In genomic region chr14:32661216-32661615, GRCh38 we compare ENCODE assay signal across 33 cellular contexts.
"Had no signal": no experiment of that assay in that cellular context is flagged by ENCODE, and none has a peak within 500 bp of the region (broad histone marks: within the 10 kb centered on the region; RNA-seq: fewer than 3 reads in every experiment).

No MANE protein-coding gene starts in this region.

- H3K4me1 ChIP-seq: adrenal gland, body of pancreas, breast epithelium had no signal

- H3K9me3 ChIP-seq: adrenal gland, body of pancreas, breast epithelium had no signal

- H3K36me3 ChIP-seq: adrenal gland, brain microvascular endothelial cell, breast epithelium had no signal

- DNase-seq: activated B cell treated with CpG ODN at 0.5 μM for 24 hours; activated CD4-positive, alpha-beta memory T cell treated with anti-CD3 and anti-CD28 coated beads for 36 hours; activated CD4-positive, alpha-beta T cell treated with anti-CD3 and anti-CD28 coated beads for 4 hours; activated CD4-positive, alpha-beta T cell treated with anti-CD3 and anti-CD28 coated beads, Interleukin-2, amount 10 ng/mL, durations not matched to agents 24 days and 14 days; activated CD4-positive, alpha-beta T cell treated with anti-CD3 and anti-CD28 coated beads, Interleukin-2, amount 50 U/mL, for 1 hour; activated CD4-positive, alpha-beta T cell treated with anti-CD3 and anti-CD28 coated beads, Interleukin-2, amount 50 U/mL, for 4 hours; activated CD4-positive, CD25-positive, alpha-beta regulatory T cell treated with anti-CD3 and anti-CD28 coated beads, Interleukin-2, amount 50 U/mL, for 72 hours; activated CD8-positive, alpha-beta memory T cell treated with anti-CD3 and anti-CD28 coated beads, Interleukin-2, amount 50 U/mL, for 4 hours; activated CD8-positive, alpha-beta T cell treated with anti-CD3 and anti-CD28 coated beads for 36 hours; activated effector memory CD4-positive, alpha-beta T cell treated with anti-CD3 and anti-CD28 coated beads, Interleukin-2, amount 50 U/mL, for 16 hours; activated gamma-delta T cell treated with Interleukin-2 at 50 U/mL for 16 hours; activated naive CD4-positive, alpha-beta T cell; activated naive CD4-positive, alpha-beta T cell treated with anti-CD3 and anti-CD28 coated beads for 36 hours; activated naive CD4-positive, alpha-beta T cell treated with anti-CD3 and anti-CD28 coated beads, Interleukin-2, amount 50 U/mL, for 16 hours; activated naive CD8-positive, alpha-beta T cell treated with anti-CD3 and anti-CD28 coated beads for 36 hours; activated T-cell treated with anti-CD3 and anti-CD28 coated beads for 4 hours; activated T-cell treated with anti-CD3 and anti-CD28 coated beads, Interleukin-2, amount 50 U/mL, for 1 hour; activated T-cell treated with anti-CD3 and anti-CD28 coated beads, Interleukin-2, amount 50 U/mL, for 4 hours; activated T-cell treated with anti-CD3 and anti-CD28 coated beads, Interleukin-2, amount 50 U/mL, for 72 hours; adrenal gland; amniotic stem cell; aorta; body of pancreas; brain microvascular endothelial cell; caudate nucleus; SW 1271; T-helper 1 cell; T-helper 2 cell; T-helper 9 cell had no signal

- H3K27me3 ChIP-seq: adrenal gland, body of pancreas, brain microvascular endothelial cell, breast epithelium had no signal

- ATAC-seq: activated CD8-positive, alpha-beta T cell treated with anti-CD3 and anti-CD28 coated beads for 36 hours; activated naive CD4-positive, alpha-beta T cell treated with anti-CD3 and anti-CD28 coated beads, Interleukin-2, amount 50 U/mL, for 72 hours; activated T-cell treated with anti-CD3 and anti-CD28 coated beads, Interleukin-2, amount 50 U/mL, for 4 hours; activated T-cell treated with anti-CD3 and anti-CD28 coated beads, Interleukin-2, amount 50 U/mL, for 72 hours; activated T-helper 17 cell treated with anti-CD3 and anti-CD28 coated beads, Interleukin-2, amount 50 U/mL, for 72 hours; body of pancreas had no signal

- H3K4me3 ChIP-seq: adrenal gland, body of pancreas, breast epithelium had no signal

- H3K27ac ChIP-seq: adrenal gland, body of pancreas, brain microvascular endothelial cell, breast epithelium, VCaP had no signal
